In genomic region chr22:44709881-44710400, GRCh38 we compare ENCODE assay signal across 15 cellular contexts. TPM values are rescaled to one million over a fixed set of nuclear protein-coding genes. Genes with fewer than 3 reads are reported as not detected.
A peak's percentile ranks its signal among the peaks of the same experiment; 100 is the strongest.
DNase-seq lines count a peak whose midpoint lies in the region; ATAC-seq and TF ChIP-seq lines count a peak whose summit lies in the region.
"Had no signal": no experiment of that assay in that cellular context is flagged by ENCODE, and none has a peak within 500 bp of the region (broad histone marks: within the 10 kb centered on the region; RNA-seq: fewer than 3 reads in every experiment).

No MANE protein-coding gene starts in this region.

- peak overlapping the region in 1 of 2 donors; percentile 56 for H3K9ac ChIP-seq in mucosa of rectum (ENCODE audit: low read depth in 1 of 2, low read length in 2 of 2)
- H3K9ac ChIP-seq: parathyroid adenoma had no signal

- POLR2A ChIA-PET in activated CD4-positive, alpha-beta memory T cell treated with anti-CD3 and anti-CD28 coated beads, Interleukin-2, amount 10 ng/mL, durations not matched to agents 7 days and 5 days (lab: Charles Lee): interaction anchor here (1.2 kb wide), 1 partner anchor 9 kb away, joined by 3 read pairs; no protein-coding TSS in a partner anchor
- POLR2A ChIA-PET in activated CD4-positive, alpha-beta memory T cell treated with anti-CD3 and anti-CD28 coated beads for 36 hours (lab: Charles Lee): no interaction called here
- POLR2A ChIA-PET in HEK293T (lab: Yijun Ruan, JAX): no interaction called here

- H3K9me3 ChIP-seq in mucosa of rectum (ENCODE audit: control insufficient read depth in 2 of 2, low read length in 2 of 2): no peaks in the 10 kb centered on the region
- H3K9me3 ChIP-seq in stomach: no peaks in the 10 kb centered on the region

- H3K36me3 Mint-ChIP-seq in activated CD4-positive, alpha-beta memory T cell treated with anti-CD3 and anti-CD28 coated beads, Interleukin-2, amount 10 ng/mL, durations not matched to agents 7 days and 5 days (ENCODE audit: low read depth): no peaks in the 10 kb centered on the region
- no peaks in the 10 kb centered on the region for H3K36me3 Mint-ChIP-seq in activated CD4-positive, alpha-beta memory T cell treated with anti-CD3 and anti-CD28 coated beads for 36 hours

- peak overlapping the region; percentile 75 for H3K27ac Mint-ChIP-seq in activated CD4-positive, alpha-beta memory T cell treated with anti-CD3 and anti-CD28 coated beads, Interleukin-2, amount 10 ng/mL, durations not matched to agents 7 days and 5 days
- H3K27ac Mint-ChIP-seq in activated CD4-positive, alpha-beta memory T cell treated with anti-CD3 and anti-CD28 coated beads for 36 hours: no peak overlapping the region

- H3K4me3 ChIP-seq in mucosa of rectum (ENCODE audit: low read length in 2 of 2) (peak overlapping the region in 1 of 2 donors; percentile 1), stomach (no peak overlapping the region)

- no peak for TF ChIP-seq POLR2A in stomach (IDR thresholded peaks at IDR 0.05)

- no peak for ATAC-seq in HG03521 (IDR thresholded peaks at IDR 0.05; ENCODE audit: unreplicated experiment)

- H3K4me3 Mint-ChIP-seq in activated CD4-positive, alpha-beta memory T cell treated with anti-CD3 and anti-CD28 coated beads, Interleukin-2, amount 10 ng/mL, durations not matched to agents 7 days and 5 days: peak overlapping the region; percentile 41
- H3K4me3 Mint-ChIP-seq in activated CD4-positive, alpha-beta memory T cell treated with anti-CD3 and anti-CD28 coated beads for 36 hours: no peak overlapping the region

- 79 to 100% (median 82%) methylated on average over 2 to 12 of the region's 12 CpGs for WGBS in stomach, 5 donors

- TF ChIP-seq EP300 in stomach (IDR thresholded peaks at IDR 0.05): no peak

- intact Hi-C loops in activated CD4-positive, alpha-beta memory T cell treated with anti-CD3 and anti-CD28 coated beads for 36 hours (cut with micrococcal nuclease): no loop called here
- intact Hi-C loops in stomach (cut with DNase I; ENCODE audit: low total_unique reads): no loop called here

- H3K27me3 ChIP-seq in mucosa of rectum (ENCODE audit: control insufficient read depth in 2 of 2, insufficient read depth in 2 of 2, low read length in 2 of 2) (no peaks in the 10 kb centered on the region), stomach (no peaks in the 10 kb centered on the region)

- no peak for TF ChIP-seq CTCF in stomach (IDR thresholded peaks at IDR 0.05)

- H3K27me3 Mint-ChIP-seq in activated CD4-positive, alpha-beta memory T cell treated with anti-CD3 and anti-CD28 coated beads, Interleukin-2, amount 10 ng/mL, durations not matched to agents 7 days and 5 days: no peaks in the 10 kb centered on the region
- H3K27me3 Mint-ChIP-seq in activated CD4-positive, alpha-beta memory T cell treated with anti-CD3 and anti-CD28 coated beads for 36 hours: no peaks in the 10 kb centered on the region

- CTCF ChIA-PET in activated CD4-positive, alpha-beta memory T cell treated with anti-CD3 and anti-CD28 coated beads, Interleukin-2, amount 10 ng/mL, durations not matched to agents 7 days and 5 days (lab: Charles Lee): no interaction called here
- CTCF ChIA-PET in activated CD4-positive, alpha-beta memory T cell treated with anti-CD3 and anti-CD28 coated beads for 36 hours (lab: Charles Lee): interaction anchor here (0.6 kb wide), 1 partner anchor 67 kb away, joined by 3 read pairs; no protein-coding TSS in a partner anchor
- CTCF ChIA-PET in HEK293T (lab: Yijun Ruan, JAX): no interaction called here

- no peak for DNase-seq in activated CD4-positive, alpha-beta memory T cell treated with anti-CD3 and anti-CD28 coated beads, Interleukin-2, amount 10 ng/mL, durations not matched to agents 7 days and 5 days
- no peak for DNase-seq in activated CD4-positive, alpha-beta memory T cell treated with anti-CD3 and anti-CD28 coated beads for 36 hours
- DNase-seq in activated gamma-delta T cell (lab: John Stamatoyannopoulos, UW) (peak; percentile 37), stomach (no peak), HEK293T (ENCODE audit: extremely low spot score) (no peak), HT-29 (ENCODE audit: low spot score) (no peak)
- DNase-seq: 8988T, mammary epithelial cell, NCI-H1694, NCI-H446 treated with DMSO at 0.1 percent for 48 hours had no signal

- H3K9me3 Mint-ChIP-seq in activated CD4-positive, alpha-beta memory T cell treated with anti-CD3 and anti-CD28 coated beads, Interleukin-2, amount 10 ng/mL, durations not matched to agents 7 days and 5 days: no peaks in the 10 kb centered on the region
- H3K9me3 Mint-ChIP-seq in activated CD4-positive, alpha-beta memory T cell treated with anti-CD3 and anti-CD28 coated beads for 36 hours: no peaks in the 10 kb centered on the region

- peaks cover 0 to 3% of the 10 kb centered on the region in 2 donors for H3K36me3 ChIP-seq in mucosa of rectum (ENCODE audit: control insufficient read depth in 2 of 2, insufficient read depth in 2 of 2, low read length in 2 of 2)
- H3K36me3 ChIP-seq in stomach: peaks cover 0 to 5% (median 4%) of the 10 kb centered on the region in 4 donors

- H3K27ac ChIP-seq in mucosa of rectum (ENCODE audit: low read depth in 2 of 2, low read length in 2 of 2): peak overlapping the region; percentile 84 to 88
- peak overlapping the region in 3 of 5 donors; percentile 44 to 66 (median 56) for H3K27ac ChIP-seq in stomach
- H3K27ac ChIP-seq: epithelial cell of prostate, parathyroid adenoma had no signal

- H3K4me1 Mint-ChIP-seq in activated CD4-positive, alpha-beta memory T cell treated with anti-CD3 and anti-CD28 coated beads, Interleukin-2, amount 10 ng/mL, durations not matched to agents 7 days and 5 days: peaks cover 25% of the 10 kb centered on the region
- H3K4me1 Mint-ChIP-seq in activated CD4-positive, alpha-beta memory T cell treated with anti-CD3 and anti-CD28 coated beads for 36 hours (ENCODE audit: low read depth): peaks cover 11% of the 10 kb centered on the region

- H3K4me1 ChIP-seq in mucosa of rectum (ENCODE audit: control insufficient read depth in 2 of 2, insufficient read depth in 2 of 2, low read length in 2 of 2): peaks cover 32 to 34% of the 10 kb centered on the region in 2 donors
- peaks cover 11 to 22% (median 16%) of the 10 kb centered on the region in 4 donors for H3K4me1 ChIP-seq in stomach
- H3K4me1 ChIP-seq: parathyroid adenoma had no signal

TF ChIP-seq in HEK293T, 16 proteins besides CTCF, POLR2A, EP300 and RAD21:
- TF ChIP-seq HDGF (IDR thresholded peaks at IDR 0.05; ENCODE audit: borderline replicate concordance): no peak
- no peak for TF ChIP-seq NFRKB (IDR thresholded peaks at IDR 0.05)
- no peak for TF ChIP-seq LEF1 (IDR thresholded peaks at IDR 0.05; ENCODE audit: borderline replicate concordance)
- no peak for TF ChIP-seq ELF4 (IDR thresholded peaks at IDR 0.05)
- TF ChIP-seq SP1 (IDR thresholded peaks at IDR 0.05): no peak
- TF ChIP-seq FOXK2 (IDR thresholded peaks at IDR 0.05): no peak
- no peak for TF ChIP-seq TARDBP (IDR thresholded peaks at IDR 0.05)
- TF ChIP-seq FOXA1 (IDR thresholded peaks at IDR 0.05): no peak
- no peak for TF ChIP-seq BHLHE40 (IDR thresholded peaks at IDR 0.05; ENCODE audit: borderline replicate concordance)
- TF ChIP-seq CTBP1 (IDR thresholded peaks at IDR 0.05; ENCODE audit: borderline replicate concordance): no peak
- no peak for TF ChIP-seq SUZ12 (IDR thresholded peaks at IDR 0.05)
- TF ChIP-seq L3MBTL2 (conservative IDR thresholded peaks at IDR 0.05): no peak
- TF ChIP-seq PKNOX1 (IDR thresholded peaks at IDR 0.05): no peak
- no peak for TF ChIP-seq ZNF384 (IDR thresholded peaks at IDR 0.05)
- no peak for TF ChIP-seq FOXM1 (IDR thresholded peaks at IDR 0.05; ENCODE audit: borderline replicate concordance)
- TF ChIP-seq ARNT (IDR thresholded peaks at IDR 0.05): no peak

RNA-seq across cellular contexts. Expression of gene PRR5, which starts 7.9 kb away (rescaled TPM):
- 10 to 100 TPM; 22.1 to 22.6 TPM for total RNA-seq in activated CD4-positive, alpha-beta memory T cell treated with anti-CD3 and anti-CD28 coated beads, Interleukin-2, amount 10 ng/mL, durations not matched to agents 7 days and 5 days
- 10 to 100 TPM; 10.3 to 11.8 TPM for total RNA-seq in activated CD4-positive, alpha-beta memory T cell treated with anti-CD3 and anti-CD28 coated beads for 36 hours
- 10 to 100 TPM in 3 of 5 donors, 1 to 10 TPM in 1, not detected in 1; 8.3 to 36.5 (median 26.9) TPM for total RNA-seq in stomach
- polyA plus RNA-seq in stomach: 10 to 100 TPM; 13.3 to 17.9 (median 16.1) TPM
- 16.6 and 16.9 TPM in 2 replicates for total RNA-seq in HT-29 (2014; rRNA removed; shearing (Covaris generic))

RNA-seq across cellular contexts. Expression of gene ARHGAP8, which starts 42.4 kb away (rescaled TPM):
- total RNA-seq in activated CD4-positive, alpha-beta memory T cell treated with anti-CD3 and anti-CD28 coated beads, Interleukin-2, amount 10 ng/mL, durations not matched to agents 7 days and 5 days: under 1 TPM; 0.70 to 0.78 TPM
- total RNA-seq in activated CD4-positive, alpha-beta memory T cell treated with anti-CD3 and anti-CD28 coated beads for 36 hours: under 1 TPM; 0.73 to 0.88 TPM
- total RNA-seq in stomach: 10 to 100 TPM in 3 of 5 donors, 1 to 10 TPM in 2; 7.8 to 63.6 (median 10.3) TPM
- 10 to 100 TPM; 10.2 to 18.7 (median 12.3) TPM for polyA plus RNA-seq in stomach
- total RNA-seq in HT-29 (2014; rRNA removed; shearing (Covaris generic)): 30.6 and 38.1 TPM in 2 replicates
- total RNA-seq: LHCN-M2 had no signal

Comparison
In these comparisons a context has a peak if more than half of its experiments do, and no peak if none do; other contexts are left out.
1. RNA of gene ARHGAP8, which starts 42.4 kb away (total RNA-seq): 30.6 to 38.1 TPM in HT-29 and 7.8 to 63.6 TPM in stomach; 0.73 to 0.88 TPM in activated CD4-positive, alpha-beta memory T cell treated with anti-CD3 and anti-CD28 coated beads for 36 hours and 0.70 to 0.78 TPM in activated CD4-positive, alpha-beta memory T cell treated with anti-CD3 and anti-CD28 coated beads, Interleukin-2, amount 10 ng/mL, durations not matched to agents 7 days and 5 days; every median in the first group is over 4 times any median in the second.